Comparison of ENCODE assay signal across 15 cellular contexts in the genomic region with DNA sequence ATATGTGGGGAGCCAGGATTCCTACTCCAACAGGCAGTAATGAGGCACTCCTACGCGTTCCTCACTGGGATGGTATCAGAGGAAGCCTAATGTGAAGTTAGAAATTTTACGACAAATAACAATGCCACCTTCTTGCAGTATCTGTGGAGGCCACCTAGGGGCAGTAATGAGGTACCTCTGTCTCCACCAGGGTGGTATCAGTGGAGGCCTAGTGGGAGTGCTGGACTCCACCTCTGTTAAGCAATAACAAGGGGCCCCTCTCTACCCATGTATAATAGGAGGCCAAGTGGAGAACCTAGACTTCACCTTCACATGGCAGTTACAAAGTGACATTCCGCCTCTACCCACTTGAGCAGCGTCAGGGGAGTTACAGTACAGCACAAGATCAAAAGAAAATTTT.
DNase-seq lines count a peak whose midpoint lies in the region; ATAC-seq and TF ChIP-seq lines count a peak whose summit lies in the region.
"Had no signal": no experiment of that assay in that cellular context is flagged by ENCODE, and none has a peak within 500 bp of the region (broad histone marks: within the 10 kb centered on the region; RNA-seq: fewer than 3 reads in every experiment).

No MANE protein-coding gene starts in this region.

- H3K36me3 ChIP-seq in SJCRH30 (no peaks in the 10 kb centered on the region), trophoblast cell (ENCODE audit: control insufficient read depth in 1 of 2, insufficient read depth in 2 of 2, low read length in 2 of 2) (no peaks in the 10 kb centered on the region), hepatocyte (replicated peaks; ENCODE audit: insufficient read depth, low read depth) (no peaks in the 10 kb centered on the region)
- H3K36me3 ChIP-seq: colonic mucosa, pancreas, tibial nerve had no signal

- no peak overlapping the region for H2BK5ac ChIP-seq in trophoblast cell (ENCODE audit: low read depth, low read length, poor library complexity)

- no peaks in the 10 kb centered on the region for H4K20me1 ChIP-seq in hepatocyte (ENCODE audit: insufficient read depth, poor library complexity, severe bottlenecking)

- intact Hi-C loops in activated CD8-positive, alpha-beta T cell treated with anti-CD3 and anti-CD28 coated beads for 36 hours (cut with micrococcal nuclease) = no loop called here

- CTCF ChIA-PET in activated CD8-positive, alpha-beta T cell treated with anti-CD3 and anti-CD28 coated beads for 36 hours (lab: Charles Lee) = no interaction called here
- CTCF ChIA-PET in activated CD8-positive, alpha-beta T cell treated with anti-CD3 and anti-CD28 coated beads, Interleukin-2, amount 10 ng/mL, durations not matched to agents 7 days and 5 days (lab: Charles Lee) = no interaction called here

- no peaks in the 10 kb centered on the region for H3K36me3 Mint-ChIP-seq in activated CD8-positive, alpha-beta T cell treated with anti-CD3 and anti-CD28 coated beads for 36 hours (ENCODE audit: low read depth)
- no peaks in the 10 kb centered on the region for H3K36me3 Mint-ChIP-seq in activated CD8-positive, alpha-beta T cell treated with anti-CD3 and anti-CD28 coated beads, Interleukin-2, amount 10 ng/mL, durations not matched to agents 7 days and 5 days (ENCODE audit: low read depth)
- H3K36me3 Mint-ChIP-seq in osteocyte (ENCODE audit: unreplicated experiment) = no peaks in the 10 kb centered on the region

- no peak overlapping the region for H3K14ac ChIP-seq in trophoblast cell (ENCODE audit: low read length)

- H3K4me3 ChIP-seq in SJCRH30 (no peak overlapping the region), trophoblast cell (ENCODE audit: low read depth, low read length) (no peak overlapping the region), coronary artery (no peak overlapping the region), hepatocyte (no peak overlapping the region)
- H3K4me3 ChIP-seq: A549, colonic mucosa, pancreas, tibial nerve had no signal

- no peak overlapping the region for H2BK12ac ChIP-seq in trophoblast cell (ENCODE audit: low read length)

- no peak overlapping the region for H2AFZ ChIP-seq in trophoblast cell (ENCODE audit: insufficient read depth, low read length, poor library complexity)
- H2AFZ ChIP-seq in hepatocyte = no peak overlapping the region

- no CpG with 5 or more reads among the region's 5 CpGs for WGBS in trophoblast cell (ENCODE audit: extremely low coverage, insufficient coverage, insufficient read length)
- 87% methylated on average over 5 of the region's 5 CpGs for WGBS in hepatocyte (ENCODE audit: low lambda C conversion rate, missing lambda C conversion rate)

- no peak overlapping the region for H4K8ac ChIP-seq in trophoblast cell (ENCODE audit: low read depth, low read length)

- no peaks in the 10 kb centered on the region for H3K4me1 ChIP-seq in SJCRH30
- H3K4me1 ChIP-seq in trophoblast cell (ENCODE audit: control insufficient read depth in 1 of 2, insufficient read depth in 2 of 2, low read length in 2 of 2) = peaks cover 0 to 2% of the 10 kb centered on the region in 2 experiments
- no peaks in the 10 kb centered on the region for H3K4me1 ChIP-seq in hepatocyte (ENCODE audit: insufficient read depth)
- H3K4me1 ChIP-seq: A549, colonic mucosa, pancreas, tibial nerve had no signal

- POLR2A ChIA-PET in activated CD8-positive, alpha-beta T cell treated with anti-CD3 and anti-CD28 coated beads for 36 hours (lab: Charles Lee) = no interaction called here
- POLR2A ChIA-PET in activated CD8-positive, alpha-beta T cell treated with anti-CD3 and anti-CD28 coated beads, Interleukin-2, amount 10 ng/mL, durations not matched to agents 7 days and 5 days (lab: Charles Lee) = no interaction called here

- H3K27ac ChIP-seq in SJCRH30 = no peak overlapping the region
- H3K27ac ChIP-seq in trophoblast cell (ENCODE audit: low read depth, low read length) = no peak overlapping the region
- H3K27ac ChIP-seq in coronary artery = no peak overlapping the region
- no peak overlapping the region for H3K27ac ChIP-seq in hepatocyte
- H3K27ac ChIP-seq: A549, colonic mucosa, pancreas, tibial nerve had no signal

- H3K4me1 Mint-ChIP-seq in activated CD8-positive, alpha-beta T cell treated with anti-CD3 and anti-CD28 coated beads for 36 hours (ENCODE audit: low read depth) = no peaks in the 10 kb centered on the region
- no peaks in the 10 kb centered on the region for H3K4me1 Mint-ChIP-seq in activated CD8-positive, alpha-beta T cell treated with anti-CD3 and anti-CD28 coated beads, Interleukin-2, amount 10 ng/mL, durations not matched to agents 7 days and 5 days (ENCODE audit: low read depth)
- H3K4me1 Mint-ChIP-seq in osteocyte (ENCODE audit: unreplicated experiment) = no peaks in the 10 kb centered on the region

- H3K27me3 ChIP-seq in SJCRH30 = no peaks in the 10 kb centered on the region
- no peaks in the 10 kb centered on the region for H3K27me3 ChIP-seq in trophoblast cell (ENCODE audit: insufficient read depth, low read length)
- H3K27me3 ChIP-seq in hepatocyte = no peaks in the 10 kb centered on the region
- H3K27me3 ChIP-seq: colonic mucosa, pancreas, tibial nerve had no signal

- H3K4me2 ChIP-seq in trophoblast cell (ENCODE audit: low read length) = no peak overlapping the region
- H3K4me2 ChIP-seq in hepatocyte = no peak overlapping the region
- H3K4me2 ChIP-seq: A549 had no signal

- H4K12ac ChIP-seq in trophoblast cell (ENCODE audit: low read depth, low read length) = no peak overlapping the region

- no peak overlapping the region for H3K4me3 Mint-ChIP-seq in activated CD8-positive, alpha-beta T cell treated with anti-CD3 and anti-CD28 coated beads for 36 hours
- H3K4me3 Mint-ChIP-seq in activated CD8-positive, alpha-beta T cell treated with anti-CD3 and anti-CD28 coated beads, Interleukin-2, amount 10 ng/mL, durations not matched to agents 7 days and 5 days = no peak overlapping the region
- H3K4me3 Mint-ChIP-seq in osteocyte (ENCODE audit: unreplicated experiment) = no peak overlapping the region
- H3K4me3 Mint-ChIP-seq: T-helper 1 cell treated with Interleukin-12 subunit alpha and Interleukin-12 subunit beta and Interleukin-4 antibody, amounts not matched to agents 30 μg/mL and 1 μg/mL, for 36 hours had no signal

- no peak overlapping the region for H2AK5ac ChIP-seq in trophoblast cell (ENCODE audit: low read length)

- no peak for ATAC-seq in activated CD8-positive, alpha-beta T cell treated with anti-CD3 and anti-CD28 coated beads for 36 hours
- ATAC-seq in activated CD8-positive, alpha-beta T cell treated with anti-CD3 and anti-CD28 coated beads, Interleukin-2, amount 10 ng/mL, durations not matched to agents 7 days and 5 days = no peak
- ATAC-seq in HG03175 (IDR thresholded peaks at IDR 0.05; ENCODE audit: unreplicated experiment) = peak; percentile 53
- ATAC-seq: pancreas had no signal

- no peak overlapping the region for H2BK120ac ChIP-seq in trophoblast cell (ENCODE audit: insufficient read depth, low read length, poor library complexity)

- 0 out of 2 replicates have a peak, but pooled peaks cover 2% of the 10 kb centered on the region for H3K9me3 ChIP-seq in SJCRH30 (replicated peaks)
- no peaks in the 10 kb centered on the region for H3K9me3 ChIP-seq in trophoblast cell (ENCODE audit: insufficient read depth, low read depth, low read length)
- no peaks in the 10 kb centered on the region for H3K9me3 ChIP-seq in hepatocyte (ENCODE audit: low read depth)
- H3K9me3 ChIP-seq: A549, colonic mucosa, pancreas had no signal

- H3K9ac ChIP-seq in trophoblast cell (ENCODE audit: low read length) = no peak overlapping the region

- H4K91ac ChIP-seq in trophoblast cell (ENCODE audit: low read depth, low read length) = no peak overlapping the region

- no peaks in the 10 kb centered on the region for H3K79me2 ChIP-seq in trophoblast cell (ENCODE audit: control insufficient read depth, insufficient read depth, low read length, poor library complexity)
- no peaks in the 10 kb centered on the region for H3K79me2 ChIP-seq in hepatocyte

- H3K23ac ChIP-seq in trophoblast cell (ENCODE audit: low read length) = no peak overlapping the region

- H3K79me1 ChIP-seq in trophoblast cell (ENCODE audit: low read length) = no peaks in the 10 kb centered on the region

- H3K9me3 Mint-ChIP-seq in activated CD8-positive, alpha-beta T cell treated with anti-CD3 and anti-CD28 coated beads for 36 hours = no peaks in the 10 kb centered on the region
- H3K9me3 Mint-ChIP-seq in activated CD8-positive, alpha-beta T cell treated with anti-CD3 and anti-CD28 coated beads, Interleukin-2, amount 10 ng/mL, durations not matched to agents 7 days and 5 days (ENCODE audit: insufficient read depth) = no peaks in the 10 kb centered on the region
- peaks cover 4% of the 10 kb centered on the region for H3K9me3 Mint-ChIP-seq in osteocyte (ENCODE audit: unreplicated experiment)
- H3K9me3 Mint-ChIP-seq: T-helper 1 cell treated with Interleukin-12 subunit alpha and Interleukin-12 subunit beta and Interleukin-4 antibody, amounts not matched to agents 30 μg/mL and 1 μg/mL, for 36 hours had no signal

- DNase-seq in activated CD8-positive, alpha-beta T cell treated with anti-CD3 and anti-CD28 coated beads for 36 hours = peak; percentile 1
- DNase-seq in activated CD8-positive, alpha-beta T cell treated with anti-CD3 and anti-CD28 coated beads, Interleukin-2, amount 10 ng/mL, durations not matched to agents 7 days and 5 days = no peak
- DNase-seq in SJCRH30 (peak; percentile 19 to 49), osteocyte (ENCODE audit: extremely low spot score, unreplicated experiment) (no peak), trophoblast cell (no peak), coronary artery (ENCODE audit: low spot score) (no peak), hepatocyte (ENCODE audit: low spot score) (no peak)
- DNase-seq: activated T-cell treated with anti-CD3 and anti-CD28 coated beads, Interleukin-2, amount 50 U/mL, for 48 hours; colonic mucosa; NCI-H2171 treated with DMSO at 0.1 percent for 48 hours; pancreas had no signal

- no peak overlapping the region for H3K18ac ChIP-seq in trophoblast cell (ENCODE audit: low read length)

- H3K9me2 ChIP-seq in hepatocyte (replicated peaks; ENCODE audit: insufficient read depth) = no peaks in the 10 kb centered on the region

- no peak for TF ChIP-seq CTCF in activated CD8-positive, alpha-beta T cell treated with anti-CD3 and anti-CD28 coated beads for 36 hours (IDR thresholded peaks at IDR 0.05)
- peak; percentile 13 for TF ChIP-seq CTCF in osteocyte (IDR thresholded peaks at IDR 0.05)
- TF ChIP-seq CTCF in coronary artery (IDR thresholded peaks at IDR 0.05) = no peak
- no peak for TF ChIP-seq CTCF in hepatocyte (IDR thresholded peaks at IDR 0.05; ENCODE audit: poor library complexity)

- no peaks in the 10 kb centered on the region for H3K27me3 Mint-ChIP-seq in activated CD8-positive, alpha-beta T cell treated with anti-CD3 and anti-CD28 coated beads for 36 hours
- no peaks in the 10 kb centered on the region for H3K27me3 Mint-ChIP-seq in activated CD8-positive, alpha-beta T cell treated with anti-CD3 and anti-CD28 coated beads, Interleukin-2, amount 10 ng/mL, durations not matched to agents 7 days and 5 days (ENCODE audit: low read depth)
- no peaks in the 10 kb centered on the region for H3K27me3 Mint-ChIP-seq in osteocyte (ENCODE audit: unreplicated experiment)

- H3K4ac ChIP-seq in trophoblast cell (ENCODE audit: low read depth, low read length) = no peak overlapping the region

- no peak overlapping the region for H3K27ac Mint-ChIP-seq in activated CD8-positive, alpha-beta T cell treated with anti-CD3 and anti-CD28 coated beads for 36 hours
- no peak overlapping the region for H3K27ac Mint-ChIP-seq in activated CD8-positive, alpha-beta T cell treated with anti-CD3 and anti-CD28 coated beads, Interleukin-2, amount 10 ng/mL, durations not matched to agents 7 days and 5 days
- H3K27ac Mint-ChIP-seq in osteocyte (ENCODE audit: unreplicated experiment) = no peak overlapping the region
- H3K27ac Mint-ChIP-seq: T-helper 1 cell treated with Interleukin-12 subunit alpha and Interleukin-12 subunit beta and Interleukin-4 antibody, amounts not matched to agents 30 μg/mL and 1 μg/mL, for 36 hours had no signal

Comparison
In these comparisons a context has a peak if more than half of its experiments do, and no peak if none do; other contexts are left out.
1. DNase-seq: peak in activated CD8-positive, alpha-beta T cell treated with anti-CD3 and anti-CD28 coated beads for 36 hours (single experiment) and SJCRH30 (2 of 2); none in activated CD8-positive, alpha-beta T cell treated with anti-CD3 and anti-CD28 coated beads, Interleukin-2, amount 10 ng/mL, durations not matched to agents 7 days and 5 days (single experiment), osteocyte (single experiment), trophoblast cell (0 of 2), coronary artery (single experiment) and hepatocyte (single experiment).